1 cellular context compared by ENCODE assay signal in the genomic region with DNA sequence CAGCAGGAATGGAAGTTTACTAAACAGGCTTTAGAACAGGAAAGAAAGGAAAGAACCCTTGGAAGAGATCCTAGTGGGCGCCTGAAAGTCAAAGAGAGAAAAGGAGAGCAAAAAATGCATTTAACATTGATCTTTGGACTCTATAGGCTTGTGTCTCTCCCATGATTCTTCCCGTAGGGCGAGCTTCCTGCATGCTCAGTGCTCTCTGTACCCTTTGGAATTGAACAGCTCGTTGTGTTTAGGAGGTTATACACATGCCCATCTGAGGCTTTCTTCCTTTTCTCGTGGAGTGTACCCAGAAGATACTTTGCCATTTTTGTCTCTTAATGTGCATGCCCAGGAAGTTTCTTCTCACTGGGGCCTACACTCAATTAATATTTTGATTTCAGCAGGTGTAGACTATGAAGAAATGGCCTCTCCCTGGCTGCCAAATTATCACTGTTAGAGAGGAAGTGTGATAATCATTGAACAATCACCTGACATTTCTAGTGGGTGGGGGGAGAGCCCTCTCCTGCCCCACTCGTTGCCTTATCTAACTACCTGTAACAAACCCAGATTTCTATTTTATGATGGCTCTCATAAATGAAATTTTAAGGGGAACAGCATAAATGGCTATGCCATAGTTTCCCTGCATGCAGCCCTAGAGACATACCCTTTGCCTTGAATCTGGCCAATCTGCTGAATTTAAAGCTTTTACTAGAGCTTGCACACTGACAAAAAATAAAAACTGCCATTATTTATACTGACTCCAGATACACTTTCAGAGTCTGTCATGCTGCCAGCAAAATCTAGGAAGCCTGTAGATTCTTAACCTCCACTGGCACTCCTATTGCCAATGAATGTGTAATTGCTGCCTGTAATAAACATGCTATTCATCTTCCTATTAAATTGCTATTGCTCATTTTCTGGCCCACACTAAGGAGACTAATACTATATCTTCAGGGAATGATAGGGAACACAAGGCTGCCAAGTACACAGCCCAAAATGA. TPM values are rescaled to one million over a fixed set of nuclear protein-coding genes. Genes with fewer than 3 reads are reported as not detected.
"Had no signal": no experiment of that assay in that cellular context is flagged by ENCODE, and none has a peak within 500 bp of the region (broad histone marks: within the 10 kb centered on the region; RNA-seq: fewer than 3 reads in every experiment).

No MANE protein-coding gene starts in this region.

RNA-seq across cellular contexts. Expression of gene MALL, which starts 56.0 kb away (rescaled TPM):
- polyA plus RNA-seq: GM12878 had no signal
